Comparison of ENCODE assay signal across 18 cellular contexts in genomic region chr16:70724146-70725023, GRCh38. TPM values are rescaled to one million over a fixed set of nuclear protein-coding genes. Genes with fewer than 3 reads are reported as not detected.
DNase-seq lines count a peak whose midpoint lies in the region; ATAC-seq and TF ChIP-seq lines count a peak whose summit lies in the region.
"Had no signal": no experiment of that assay in that cellular context is flagged by ENCODE, and none has a peak within 500 bp of the region (broad histone marks: within the 10 kb centered on the region; RNA-seq: fewer than 3 reads in every experiment).

No MANE protein-coding gene starts in this region.

- H3K27ac ChIP-seq in Peyer's patch: peak overlapping the region; percentile 63 to 85 (median 76)
- H3K27ac ChIP-seq: neutrophil had no signal

- no peaks in the 10 kb centered on the region for H3K9me3 ChIP-seq in Peyer's patch
- H3K9me3 ChIP-seq: Caco-2, neutrophil, SK-N-SH had no signal

- DNase-seq in Peyer's patch (no peak), mesothelial cell of epicardium (ENCODE audit: low spot score in 2 of 2, unreplicated experiment in 2 of 2) (no peak), NCI-H510A treated with DMSO at 0.1 percent for 48 hours (lab: John Stamatoyannopoulos, UW) (no peak), hepatic stellate cell (ENCODE audit: low spot score) (no peak), dermis blood vessel endothelial cell (no peak), HUDEP-2 (lab: John Stamatoyannopoulos, UW; ENCODE audit: unreplicated experiment in 76 of 76) (no peak)
- DNase-seq: activated CD4-positive, alpha-beta T cell treated with anti-CD3 and anti-CD28 coated beads, Interleukin-2, amount 10 ng/mL, durations not matched to agents 24 days and 14 days; amniotic stem cell; Caco-2; NCI-H2029; NCI-H524; OCI-M1; SK-N-SH had no signal

- no peaks in the 10 kb centered on the region for H3K27me3 ChIP-seq in Peyer's patch
- H3K27me3 ChIP-seq: neutrophil had no signal

- H3K36me3 ChIP-seq in Peyer's patch: peaks cover 0 to 26% (median 0%) of the 10 kb centered on the region in 3 donors

- H3K4me1 ChIP-seq in Peyer's patch: peaks cover 0 to 18% (median 0%) of the 10 kb centered on the region in 4 donors

- H3K36me3 Mint-ChIP-seq in dendritic cell treated with granulocyte-macrophage colony-stimulating factor and Interleukin-4, amounts not matched to agents 40 ng/mL and 50 ng/mL, for 4 days (ENCODE audit: low read depth): peaks cover 100% of the 10 kb centered on the region
- peaks cover 21% of the 10 kb centered on the region for H3K36me3 Mint-ChIP-seq in mesothelial cell of epicardium
- H3K36me3 Mint-ChIP-seq in stimulated activated memory B cell treated with anti-CD40 and anti-IgM and Interleukin-4, amounts not matched to agents 10 μg/mL and 1 μg/mL and 100 μg/mL, for 72 hours: peaks cover 80% of the 10 kb centered on the region

- no peak for TF ChIP-seq POLR2A in Peyer's patch (IDR thresholded peaks at IDR 0.05)

- H3K27ac Mint-ChIP-seq in dendritic cell treated with granulocyte-macrophage colony-stimulating factor and Interleukin-4, amounts not matched to agents 40 ng/mL and 50 ng/mL, for 4 days: peak overlapping the region; percentile 58
- peak overlapping the region; percentile 97 for H3K27ac Mint-ChIP-seq in mesothelial cell of epicardium
- no peak overlapping the region for H3K27ac Mint-ChIP-seq in stimulated activated memory B cell treated with anti-CD40 and anti-IgM and Interleukin-4, amounts not matched to agents 10 μg/mL and 1 μg/mL and 100 μg/mL, for 72 hours
- H3K27ac Mint-ChIP-seq: activated CD4-positive, alpha-beta T cell treated with anti-CD3 and anti-CD28 coated beads, Interleukin-2, amount 10 ng/mL, durations not matched to agents 24 days and 14 days; stimulated activated effector memory CD8-positive, alpha-beta T cell treated with anti-CD3 and anti-CD28 coated beads, Interleukin-12 subunit alpha, Interleukin-12 subunit beta, amount 100 ng/mL, for 72 hours had no signal

- no peak overlapping the region for H3K4me3 ChIP-seq in Peyer's patch
- H3K4me3 ChIP-seq: skin epidermis had no signal

- H3K9me3 Mint-ChIP-seq in dendritic cell treated with granulocyte-macrophage colony-stimulating factor and Interleukin-4, amounts not matched to agents 40 ng/mL and 50 ng/mL, for 4 days: no peaks in the 10 kb centered on the region
- H3K9me3 Mint-ChIP-seq in mesothelial cell of epicardium: peaks cover 8% of the 10 kb centered on the region
- H3K9me3 Mint-ChIP-seq in stimulated activated memory B cell treated with anti-CD40 and anti-IgM and Interleukin-4, amounts not matched to agents 10 μg/mL and 1 μg/mL and 100 μg/mL, for 72 hours: no peaks in the 10 kb centered on the region
- H3K9me3 Mint-ChIP-seq: activated CD4-positive, alpha-beta T cell treated with anti-CD3 and anti-CD28 coated beads, Interleukin-2, amount 10 ng/mL, durations not matched to agents 24 days and 14 days; stimulated activated effector memory CD8-positive, alpha-beta T cell treated with anti-CD3 and anti-CD28 coated beads, Interleukin-12 subunit alpha, Interleukin-12 subunit beta, amount 100 ng/mL, for 72 hours had no signal

- TF ChIP-seq CTCF in Peyer's patch (IDR thresholded peaks at IDR 0.05) (no peak), mesothelial cell of epicardium (IDR thresholded peaks at IDR 0.05; ENCODE audit: unreplicated experiment) (no peak)

- intact Hi-C loops in dendritic cell treated with granulocyte-macrophage colony-stimulating factor and Interleukin-4, amounts not matched to agents 40 ng/mL and 50 ng/mL, for 4 days (cut with micrococcal nuclease): no loop called here

- H3K4me3 Mint-ChIP-seq in dendritic cell treated with granulocyte-macrophage colony-stimulating factor and Interleukin-4, amounts not matched to agents 40 ng/mL and 50 ng/mL, for 4 days: no peak overlapping the region
- H3K4me3 Mint-ChIP-seq in mesothelial cell of epicardium: peak overlapping the region; percentile 20
- peak overlapping the region; percentile 18 for H3K4me3 Mint-ChIP-seq in stimulated activated memory B cell treated with anti-CD40 and anti-IgM and Interleukin-4, amounts not matched to agents 10 μg/mL and 1 μg/mL and 100 μg/mL, for 72 hours
- H3K4me3 Mint-ChIP-seq: activated CD4-positive, alpha-beta T cell treated with anti-CD3 and anti-CD28 coated beads, Interleukin-2, amount 10 ng/mL, durations not matched to agents 24 days and 14 days; stimulated activated effector memory CD8-positive, alpha-beta T cell treated with anti-CD3 and anti-CD28 coated beads, Interleukin-12 subunit alpha, Interleukin-12 subunit beta, amount 100 ng/mL, for 72 hours had no signal

- no peaks in the 10 kb centered on the region for H3K27me3 Mint-ChIP-seq in dendritic cell treated with granulocyte-macrophage colony-stimulating factor and Interleukin-4, amounts not matched to agents 40 ng/mL and 50 ng/mL, for 4 days
- no peaks in the 10 kb centered on the region for H3K27me3 Mint-ChIP-seq in mesothelial cell of epicardium (ENCODE audit: low read depth)
- H3K27me3 Mint-ChIP-seq in stimulated activated memory B cell treated with anti-CD40 and anti-IgM and Interleukin-4, amounts not matched to agents 10 μg/mL and 1 μg/mL and 100 μg/mL, for 72 hours: no peaks in the 10 kb centered on the region
- H3K27me3 Mint-ChIP-seq: activated CD4-positive, alpha-beta T cell treated with anti-CD3 and anti-CD28 coated beads, Interleukin-2, amount 10 ng/mL, durations not matched to agents 24 days and 14 days had no signal

- no peak for ATAC-seq in stimulated activated memory B cell treated with anti-CD40 and anti-IgM and Interleukin-4, amounts not matched to agents 10 μg/mL and 1 μg/mL and 100 μg/mL, for 72 hours
- ATAC-seq: stimulated activated effector memory CD8-positive, alpha-beta T cell treated with anti-CD3 and anti-CD28 coated beads, Interleukin-12 subunit alpha, Interleukin-12 subunit beta, amount 100 ng/mL, for 72 hours had no signal

- H3K4me1 Mint-ChIP-seq in dendritic cell treated with granulocyte-macrophage colony-stimulating factor and Interleukin-4, amounts not matched to agents 40 ng/mL and 50 ng/mL, for 4 days (ENCODE audit: low read depth): peaks cover 44% of the 10 kb centered on the region
- peaks cover 40% of the 10 kb centered on the region for H3K4me1 Mint-ChIP-seq in mesothelial cell of epicardium
- no peaks in the 10 kb centered on the region for H3K4me1 Mint-ChIP-seq in stimulated activated memory B cell treated with anti-CD40 and anti-IgM and Interleukin-4, amounts not matched to agents 10 μg/mL and 1 μg/mL and 100 μg/mL, for 72 hours

RNA-seq across cellular contexts. Expression of gene MTSS2, which starts 38.5 kb away (rescaled TPM):
- total RNA-seq in Peyer's patch (100 to 1,000 TPM in 1 of 4 donors, 10 to 100 TPM in 3; 12.1 to 115 (median 30.4) TPM), mesothelial cell of epicardium (100 to 104 TPM (median 102 TPM) in 3 replicates), dermis blood vessel endothelial cell (19.9 and 20.6 TPM in 2 replicates)
